ENCODE assay signal across 1 cellular context in the genomic region with DNA sequence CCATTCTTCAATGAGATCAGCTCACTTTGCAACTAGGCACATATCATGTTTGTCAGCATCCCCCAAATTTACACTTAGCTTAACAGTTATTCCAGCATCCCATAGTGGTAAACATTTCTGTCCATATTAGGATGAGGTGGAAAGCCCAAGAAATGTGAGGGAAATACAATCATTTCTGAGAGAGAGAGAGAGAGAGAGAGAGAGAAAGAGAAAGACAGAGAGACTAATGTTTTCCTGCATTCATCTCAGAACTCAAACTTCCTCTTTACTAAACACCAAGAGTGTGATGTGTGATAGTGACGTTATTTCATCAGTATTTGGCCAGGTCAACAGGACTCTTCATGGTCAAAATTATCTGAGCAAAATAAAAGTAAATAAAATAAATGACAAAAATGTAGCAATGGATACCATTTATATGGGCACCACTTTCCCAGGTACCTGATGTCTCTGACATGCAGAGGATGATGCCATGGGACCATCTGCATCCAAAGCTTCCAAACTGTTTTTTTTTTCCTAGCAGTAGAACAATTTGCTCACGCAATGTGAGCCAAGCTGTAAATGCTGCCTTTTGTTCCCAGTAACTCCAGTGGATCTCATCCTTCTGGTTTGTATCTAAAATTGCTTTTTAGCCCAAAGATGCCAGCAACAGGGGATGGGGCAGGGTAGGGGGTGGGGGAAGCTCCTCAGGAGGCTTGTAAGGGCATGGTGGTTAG.
TF ChIP-seq lines count a peak whose summit lies in the region.

No MANE protein-coding gene starts in this region.

TF ChIP-seq in GM12878, 131 proteins besides CTCF, POLR2A, EP300 and RAD21 (continued from another document):
- TF ChIP-seq ZSCAN29 (IDR thresholded peaks at IDR 0.05) (no peak), MYB (IDR thresholded peaks at IDR 0.05; ENCODE audit: borderline replicate concordance, low read depth, low read length) (no peak), CHD2 (IDR thresholded peaks at IDR 0.05; ENCODE audit: borderline replicate concordance, low read depth, low read length) (no peak), HDAC6 (IDR thresholded peaks at IDR 0.05; ENCODE audit: unreplicated experiment) (no peak), ZNF207 (IDR thresholded peaks at IDR 0.05; ENCODE audit: borderline replicate concordance) (no peak), RELA (IDR thresholded peaks at IDR 0.05; ENCODE audit: borderline replicate concordance, partially characterized antibody) (no peak), SUPT20H (IDR thresholded peaks at IDR 0.05; ENCODE audit: borderline replicate concordance, control insufficient read depth, low read depth, low read length) (no peak), NFYA (IDR thresholded peaks at IDR 0.05; ENCODE audit: borderline replicate concordance, low read depth, low read length) (no peak), PAX8 (IDR thresholded peaks at IDR 0.05) (no peak), POLR2AphosphoS2 (IDR thresholded peaks at IDR 0.05; ENCODE audit: low read depth, low read length) (no peak), JUNB (IDR thresholded peaks at IDR 0.05) (peak; percentile 68; the same call in 1 of the 2 replicates), BCL11A (IDR thresholded peaks at IDR 0.05; ENCODE audit: low read depth, low read length) (peak; percentile 52; the same call in 1 of the 2 replicates), NR2C2 (IDR thresholded peaks at IDR 0.05; ENCODE audit: borderline replicate concordance, control insufficient read depth, insufficient read length, low read depth) (no peak), BACH1 (IDR thresholded peaks at IDR 0.05; ENCODE audit: borderline replicate concordance) (no peak), RFX5 (IDR thresholded peaks at IDR 0.05; ENCODE audit: low read depth, low read length) (no peak), ESRRA (IDR thresholded peaks at IDR 0.05; ENCODE audit: low read length) (no peak), CBX5 (IDR thresholded peaks at IDR 0.05; ENCODE audit: low read depth) (no peak), ZZZ3 (IDR thresholded peaks at IDR 0.05; ENCODE audit: control insufficient read depth, insufficient read length, low read depth) (peak; percentile 40), POU2F2 (IDR thresholded peaks at IDR 0.05; ENCODE audit: borderline replicate concordance, low read depth, low read length) (no peak), ZNF384 (IDR thresholded peaks at IDR 0.05; ENCODE audit: borderline replicate concordance, low read depth, low read length) (no peak), NBN (IDR thresholded peaks at IDR 0.05) (peak; percentile 77), ZNF24 (IDR thresholded peaks at IDR 0.05) (no peak)
- TF ChIP-seq, protein P1, sequence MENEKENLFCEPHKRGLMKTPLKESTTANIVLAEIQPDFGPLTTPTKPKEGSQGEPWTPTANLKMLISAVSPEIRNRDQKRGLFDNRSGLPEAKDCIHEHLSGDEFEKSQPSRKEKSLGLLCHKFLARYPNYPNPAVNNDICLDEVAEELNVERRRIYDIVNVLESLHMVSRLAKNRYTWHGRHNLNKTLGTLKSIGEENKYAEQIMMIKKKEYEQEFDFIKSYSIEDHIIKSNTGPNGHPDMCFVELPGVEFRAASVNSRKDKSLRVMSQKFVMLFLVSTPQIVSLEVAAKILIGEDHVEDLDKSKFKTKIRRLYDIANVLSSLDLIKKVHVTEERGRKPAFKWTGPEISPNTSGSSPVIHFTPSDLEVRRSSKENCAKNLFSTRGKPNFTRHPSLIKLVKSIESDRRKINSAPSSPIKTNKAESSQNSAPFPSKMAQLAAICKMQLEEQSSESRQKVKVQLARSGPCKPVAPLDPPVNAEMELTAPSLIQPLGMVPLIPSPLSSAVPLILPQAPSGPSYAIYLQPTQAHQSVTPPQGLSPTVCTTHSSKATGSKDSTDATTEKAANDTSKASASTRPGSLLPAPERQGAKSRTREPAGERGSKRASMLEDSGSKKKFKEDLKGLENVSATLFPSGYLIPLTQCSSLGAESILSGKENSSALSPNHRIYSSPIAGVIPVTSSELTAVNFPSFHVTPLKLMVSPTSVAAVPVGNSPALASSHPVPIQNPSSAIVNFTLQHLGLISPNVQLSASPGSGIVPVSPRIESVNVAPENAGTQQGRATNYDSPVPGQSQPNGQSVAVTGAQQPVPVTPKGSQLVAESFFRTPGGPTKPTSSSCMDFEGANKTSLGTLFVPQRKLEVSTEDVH (IDR thresholded peaks at IDR 0.05; ENCODE audit: low read depth, partially characterized antibody), result no peak
- TF ChIP-seq, protein P2, sequence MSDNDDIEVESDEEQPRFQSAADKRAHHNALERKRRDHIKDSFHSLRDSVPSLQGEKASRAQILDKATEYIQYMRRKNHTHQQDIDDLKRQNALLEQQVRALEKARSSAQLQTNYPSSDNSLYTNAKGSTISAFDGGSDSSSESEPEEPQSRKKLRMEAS (IDR thresholded peaks at IDR 0.05; ENCODE audit: low read depth, low read length), result no peak
- TF ChIP-seq, protein P3, sequence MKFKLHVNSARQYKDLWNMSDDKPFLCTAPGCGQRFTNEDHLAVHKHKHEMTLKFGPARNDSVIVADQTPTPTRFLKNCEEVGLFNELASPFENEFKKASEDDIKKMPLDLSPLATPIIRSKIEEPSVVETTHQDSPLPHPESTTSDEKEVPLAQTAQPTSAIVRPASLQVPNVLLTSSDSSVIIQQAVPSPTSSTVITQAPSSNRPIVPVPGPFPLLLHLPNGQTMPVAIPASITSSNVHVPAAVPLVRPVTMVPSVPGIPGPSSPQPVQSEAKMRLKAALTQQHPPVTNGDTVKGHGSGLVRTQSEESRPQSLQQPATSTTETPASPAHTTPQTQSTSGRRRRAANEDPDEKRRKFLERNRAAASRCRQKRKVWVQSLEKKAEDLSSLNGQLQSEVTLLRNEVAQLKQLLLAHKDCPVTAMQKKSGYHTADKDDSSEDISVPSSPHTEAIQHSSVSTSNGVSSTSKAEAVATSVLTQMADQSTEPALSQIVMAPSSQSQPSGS (IDR thresholded peaks at IDR 0.05; ENCODE audit: low read length), result peak; percentile 83
- TF ChIP-seq, protein P4, sequence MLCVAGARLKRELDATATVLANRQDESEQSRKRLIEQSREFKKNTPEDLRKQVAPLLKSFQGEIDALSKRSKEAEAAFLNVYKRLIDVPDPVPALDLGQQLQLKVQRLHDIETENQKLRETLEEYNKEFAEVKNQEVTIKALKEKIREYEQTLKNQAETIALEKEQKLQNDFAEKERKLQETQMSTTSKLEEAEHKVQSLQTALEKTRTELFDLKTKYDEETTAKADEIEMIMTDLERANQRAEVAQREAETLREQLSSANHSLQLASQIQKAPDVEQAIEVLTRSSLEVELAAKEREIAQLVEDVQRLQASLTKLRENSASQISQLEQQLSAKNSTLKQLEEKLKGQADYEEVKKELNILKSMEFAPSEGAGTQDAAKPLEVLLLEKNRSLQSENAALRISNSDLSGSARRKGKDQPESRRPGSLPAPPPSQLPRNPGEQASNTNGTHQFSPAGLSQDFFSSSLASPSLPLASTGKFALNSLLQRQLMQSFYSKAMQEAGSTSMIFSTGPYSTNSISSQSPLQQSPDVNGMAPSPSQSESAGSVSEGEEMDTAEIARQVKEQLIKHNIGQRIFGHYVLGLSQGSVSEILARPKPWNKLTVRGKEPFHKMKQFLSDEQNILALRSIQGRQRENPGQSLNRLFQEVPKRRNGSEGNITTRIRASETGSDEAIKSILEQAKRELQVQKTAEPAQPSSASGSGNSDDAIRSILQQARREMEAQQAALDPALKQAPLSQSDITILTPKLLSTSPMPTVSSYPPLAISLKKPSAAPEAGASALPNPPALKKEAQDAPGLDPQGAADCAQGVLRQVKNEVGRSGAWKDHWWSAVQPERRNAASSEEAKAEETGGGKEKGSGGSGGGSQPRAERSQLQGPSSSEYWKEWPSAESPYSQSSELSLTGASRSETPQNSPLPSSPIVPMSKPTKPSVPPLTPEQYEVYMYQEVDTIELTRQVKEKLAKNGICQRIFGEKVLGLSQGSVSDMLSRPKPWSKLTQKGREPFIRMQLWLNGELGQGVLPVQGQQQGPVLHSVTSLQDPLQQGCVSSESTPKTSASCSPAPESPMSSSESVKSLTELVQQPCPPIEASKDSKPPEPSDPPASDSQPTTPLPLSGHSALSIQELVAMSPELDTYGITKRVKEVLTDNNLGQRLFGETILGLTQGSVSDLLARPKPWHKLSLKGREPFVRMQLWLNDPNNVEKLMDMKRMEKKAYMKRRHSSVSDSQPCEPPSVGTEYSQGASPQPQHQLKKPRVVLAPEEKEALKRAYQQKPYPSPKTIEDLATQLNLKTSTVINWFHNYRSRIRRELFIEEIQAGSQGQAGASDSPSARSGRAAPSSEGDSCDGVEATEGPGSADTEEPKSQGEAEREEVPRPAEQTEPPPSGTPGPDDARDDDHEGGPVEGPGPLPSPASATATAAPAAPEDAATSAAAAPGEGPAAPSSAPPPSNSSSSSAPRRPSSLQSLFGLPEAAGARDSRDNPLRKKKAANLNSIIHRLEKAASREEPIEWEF (IDR thresholded peaks at IDR 0.05; ENCODE audit: insufficient replicate concordance, low read depth, low read length), result no peak
